8 cellular contexts compared by ENCODE assay signal in the genomic region with DNA sequence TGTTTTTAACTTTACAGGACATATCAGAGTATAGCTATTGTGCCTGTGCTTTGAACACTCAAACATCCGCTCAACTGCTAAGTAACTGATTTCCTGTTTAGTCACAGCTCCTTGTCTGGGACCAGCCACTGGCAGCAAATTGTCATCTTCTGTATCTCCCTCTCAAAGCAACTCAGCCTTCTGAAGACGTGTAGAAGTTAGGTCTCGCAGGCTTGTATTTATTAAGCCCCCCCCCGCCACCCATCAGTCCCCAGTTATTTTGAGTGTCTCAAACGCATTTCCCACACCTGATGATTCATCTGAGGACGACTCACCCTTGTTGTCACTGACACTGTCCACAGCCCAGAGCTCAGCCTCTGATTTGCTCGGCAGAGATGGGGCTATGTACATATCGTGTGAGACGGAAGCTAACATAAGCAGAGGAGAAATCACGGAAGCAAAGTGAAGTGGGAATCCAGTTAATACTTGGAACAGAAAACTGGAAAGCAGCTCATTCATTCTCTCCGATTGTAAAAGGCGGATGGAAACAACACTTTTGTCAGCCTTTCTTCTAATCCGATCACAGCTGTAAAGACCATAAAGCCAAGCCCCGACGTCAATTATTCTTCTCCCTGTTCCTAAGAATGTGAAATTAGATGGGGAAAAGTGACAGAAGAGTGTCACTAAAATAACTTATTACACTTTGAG.
DNase-seq lines count a peak whose midpoint lies in the region; FAIRE-seq and TF ChIP-seq lines count a peak whose summit lies in the region.

No MANE protein-coding gene starts in this region.

- no peaks in the 10 kb centered on the region for H3K27me3 Mint-ChIP-seq in Calu3 (ENCODE audit: unreplicated experiment)

- H3K9me3 ChIP-seq in sigmoid colon (no peaks in the 10 kb centered on the region), kidney (ENCODE audit: control insufficient read depth in 1 of 2, low read length in 2 of 2) (no peaks in the 10 kb centered on the region)

- H3K27me3 ChIP-seq in sigmoid colon = no peaks in the 10 kb centered on the region

- no peak overlapping the region for H3K9ac ChIP-seq in kidney (ENCODE audit: low read length in 2 of 2)

- 34 to 38% methylated on average over 15 of the region's 15 CpGs for WGBS in sigmoid colon, 2 donors

- no peak overlapping the region for H3K4me3 ChIP-seq in fibroblast of pulmonary artery (replicated peaks; ENCODE audit: low read depth, low read length)
- peak overlapping the region in 1 of 4 donors; percentile 1 for H3K4me3 ChIP-seq in sigmoid colon
- H3K4me3 ChIP-seq in kidney (ENCODE audit: low read length in 2 of 2) = no peak overlapping the region

- CTCF ChIA-PET in Calu3 (lab: Charles Lee) = interaction anchor here (0.7 kb wide), 1 partner anchor 362 kb away, joined by 6 read pairs; no protein-coding TSS in a partner anchor

- TF ChIP-seq CTCF in fibroblast of pulmonary artery (IDR thresholded peaks at IDR 0.05; ENCODE audit: low read length, missing control alignments) = no peak
- no peak for TF ChIP-seq CTCF in sigmoid colon (IDR thresholded peaks at IDR 0.05)
- no peak for TF ChIP-seq CTCF in Calu3 (IDR thresholded peaks at IDR 0.05; ENCODE audit: unreplicated experiment)
- TF ChIP-seq CTCF in kidney (IDR thresholded peaks at IDR 0.05; ENCODE audit: borderline replicate concordance, extremely low read depth, insufficient read depth) = no peak

- TF ChIP-seq EP300 in sigmoid colon (IDR thresholded peaks at IDR 0.05) = no peak

- H3K36me3 ChIP-seq in sigmoid colon = no peaks in the 10 kb centered on the region
- no peaks in the 10 kb centered on the region for H3K36me3 ChIP-seq in kidney (ENCODE audit: control insufficient read depth in 1 of 2, insufficient read depth in 2 of 2, low read length in 2 of 2)

- H3K9me3 Mint-ChIP-seq in Calu3 (ENCODE audit: low read depth, unreplicated experiment) = no peaks in the 10 kb centered on the region

- no peak for TF ChIP-seq POLR2A in sigmoid colon (IDR thresholded peaks at IDR 0.05)

- FAIRE-seq in kidney (lab: Jason Lieb, UNC) = no peak

- no TSS peak for BruUV-seq in Calu3 (replicated peaks; lab: Mats Ljungman, UMichigan)

- in situ Hi-C loops in Caki2 (cut with HindIII; ENCODE audit: low pct_unique_long_range_greater_than_20kb, low sequenced_read_pairs) = no loop called here

- H3K4me1 Mint-ChIP-seq in Calu3 (ENCODE audit: low read depth, unreplicated experiment) = no peaks in the 10 kb centered on the region

- intact Hi-C loops in sigmoid colon (cut with DNase I) (no loop called here), Calu3 (cut with micrococcal nuclease; ENCODE audit: unreplicated experiment) (no loop called here), kidney (cut with DNase I) (no loop called here)

- H3K27ac ChIP-seq in sigmoid colon (peak overlapping the region; percentile 15 to 54 (median 40)), kidney (ENCODE audit: low read depth in 2 of 2, low read length in 2 of 2) (no peak overlapping the region)

- no peak overlapping the region for H3K27ac Mint-ChIP-seq in Calu3 (ENCODE audit: unreplicated experiment)

- H3K4me1 ChIP-seq in sigmoid colon (peaks cover 0 to 13% (median 3%) of the 10 kb centered on the region in 4 donors), kidney (ENCODE audit: control insufficient read depth in 1 of 2, insufficient read depth in 1 of 2, low read depth in 1 of 2, low read length in 2 of 2) (peaks cover 0 to 4% of the 10 kb centered on the region in 2 donors)

- no peaks in the 10 kb centered on the region for H3K36me3 Mint-ChIP-seq in Calu3 (ENCODE audit: insufficient read depth, unreplicated experiment)

- no peak overlapping the region for H3K4me3 Mint-ChIP-seq in Calu3 (ENCODE audit: low read depth, unreplicated experiment)

- peak; percentile 84 for DNase-seq in Caki2 (ENCODE audit: low read depth)
- peak; percentile 87 for DNase-seq in NCI-H460 (ENCODE audit: extremely low read depth, low read depth)
- DNase-seq in activated CD8-positive, alpha-beta memory T cell treated with anti-CD3 and anti-CD28 coated beads, Interleukin-2, amount 50 U/mL, for 1 hour (ENCODE audit: extremely low read depth) = peak; percentile 88
- DNase-seq in fibroblast of pulmonary artery (ENCODE audit: low read depth) = peak; percentile 61
- no peak for DNase-seq in sigmoid colon
- no peak for DNase-seq in Calu3
- DNase-seq in kidney = no peak
- DNase-seq in NCI-H2107 (lab: John Stamatoyannopoulos, UW) = no peak

Comparison
In these comparisons a context has a peak if more than half of its experiments do, and no peak if none do; other contexts are left out.
1. DNase-seq: peak in Caki2 (single experiment), NCI-H460 (single experiment), activated CD8-positive, alpha-beta memory T cell treated with anti-CD3 and anti-CD28 coated beads, Interleukin-2, amount 50 U/mL, for 1 hour (single experiment) and fibroblast of pulmonary artery (single experiment); none in sigmoid colon (single experiment), Calu3 (single experiment), kidney (single experiment) and NCI-H2107 (single experiment).
2. H3K27ac ChIP-seq: peak in sigmoid colon (4 of 4); none in kidney (0 of 2).